In genomic region chr14:39055786-39056474, GRCh38 we compare ENCODE assay signal across 30 cellular contexts. TPM values are rescaled to one million over a fixed set of nuclear protein-coding genes. Genes with fewer than 3 reads are reported as not detected.
DNase-seq lines count a peak whose midpoint lies in the region; ATAC-seq, FAIRE-seq and TF ChIP-seq lines count a peak whose summit lies in the region.
"Had no signal": no experiment of that assay in that cellular context is flagged by ENCODE, and none has a peak within 500 bp of the region (broad histone marks: within the 10 kb centered on the region; RNA-seq: fewer than 3 reads in every experiment).

No MANE protein-coding gene starts in this region.

- H2BK5ac ChIP-seq in H1 (ENCODE audit: low read depth, low read length), result no peak overlapping the region

- H3K18ac ChIP-seq in H1 (ENCODE audit: extremely low read depth, low read length), result no peak overlapping the region

- H3K4me3 ChIP-seq in Karpas-422 (ENCODE audit: low read length) (no peak overlapping the region), H1 (ENCODE audit: extremely low read depth in 1 of 4, insufficient read depth in 2 of 4, low read depth in 3 of 4, low read length in 4 of 4) (no peak overlapping the region)
- H3K4me3 ChIP-seq: GM23248, left lung, SJCRH30, smooth muscle cell, upper lobe of right lung had no signal

- H3K4me1 ChIP-seq in Karpas-422 (ENCODE audit: low read length) (no peaks in the 10 kb centered on the region), H1 (replicated peaks in 1 of 4; ENCODE audit: control insufficient read depth in 3 of 4, insufficient read depth in 4 of 4, low read length in 3 of 4) (no peaks in the 10 kb centered on the region)
- H3K4me1 ChIP-seq: foreskin keratinocyte, left lung, SJCRH30, upper lobe of right lung had no signal

- no peaks in the 10 kb centered on the region for H3K9me2 ChIP-seq in Karpas-422 (replicated peaks; ENCODE audit: insufficient read depth, low read length)

- H2AFZ ChIP-seq in Karpas-422 (ENCODE audit: low read length), result no peak overlapping the region
- no peak overlapping the region for H2AFZ ChIP-seq in H1 (ENCODE audit: low read length)
- H2AFZ ChIP-seq: GM23248 had no signal

- CTCF ChIA-PET in activated CD8-positive, alpha-beta T cell treated with anti-CD3 and anti-CD28 coated beads for 36 hours (lab: Charles Lee), result interaction anchor here (0.6 kb wide), 1 partner anchor 8 kb away, joined by 4 read pairs; no protein-coding TSS in a partner anchor
- CTCF ChIA-PET in activated CD8-positive, alpha-beta T cell treated with anti-CD3 and anti-CD28 coated beads, Interleukin-2, amount 10 ng/mL, durations not matched to agents 7 days and 5 days (lab: Charles Lee), result no interaction called here
- CTCF ChIA-PET in H1 (lab: Charles Lee; ENCODE audit: partially characterized antibody), result interaction anchor here (0.8 kb wide), 1 partner anchor 9 kb away, joined by 3 read pairs; no protein-coding TSS in a partner anchor

- H4K20me1 ChIP-seq in Karpas-422 (ENCODE audit: insufficient read depth, low read depth, low read length), result no peaks in the 10 kb centered on the region
- no peaks in the 10 kb centered on the region for H4K20me1 ChIP-seq in H1 (replicated peaks in 1 of 2; ENCODE audit: control insufficient read depth in 1 of 2, insufficient read depth in 2 of 2, low read length in 2 of 2)

- no peak overlapping the region for H3K9ac ChIP-seq in Karpas-422 (ENCODE audit: low read length)
- H3K9ac ChIP-seq in H1 (replicated peaks in 1 of 4; ENCODE audit: extremely low read depth in 1 of 4, low read depth in 3 of 4, low read length in 3 of 4), result no peak overlapping the region
- H3K9ac ChIP-seq: GM23248 had no signal

- 87% methylated on average over 10 of the region's 10 CpGs; no CpG with 5 or more reads in 1 of the 2 experiments for WGBS in H1 (ENCODE audit: extremely low coverage in 1 of 2, insufficient coverage in 1 of 2, insufficient read length in 1 of 2, insufficient replicate concordance in 2 of 2, low coverage in 1 of 2, low lambda C conversion rate in 2 of 2, missing lambda C conversion rate in 1 of 2), 2 experiments

- H3K4me1 Mint-ChIP-seq in activated CD8-positive, alpha-beta T cell treated with anti-CD3 and anti-CD28 coated beads for 36 hours (ENCODE audit: low read depth), result no peaks in the 10 kb centered on the region
- no peaks in the 10 kb centered on the region for H3K4me1 Mint-ChIP-seq in activated CD8-positive, alpha-beta T cell treated with anti-CD3 and anti-CD28 coated beads, Interleukin-2, amount 10 ng/mL, durations not matched to agents 7 days and 5 days (ENCODE audit: low read depth)
- H3K4me1 Mint-ChIP-seq in progenitor cell of endocrine pancreas (ENCODE audit: low read depth), result no peaks in the 10 kb centered on the region
- H3K4me1 Mint-ChIP-seq: activated CD4-positive, alpha-beta memory T cell treated with anti-CD3 and anti-CD28 coated beads, Interleukin-2, amount 10 ng/mL, durations not matched to agents 7 days and 5 days; activated naive CD8-positive, alpha-beta T cell treated with anti-CD3 and anti-CD28 coated beads, Interleukin-2, amount 50 U/mL, for 24 hours; brain; mesothelial cell of epicardium had no signal

- no peak overlapping the region for H2AK5ac ChIP-seq in H1 (ENCODE audit: low read depth, low read length)

- H3K79me1 ChIP-seq in H1 (ENCODE audit: low read depth, low read length), result no peaks in the 10 kb centered on the region

- TF ChIP-seq EP300 in H1 (IDR thresholded peaks at IDR 0.05; ENCODE audit: borderline replicate concordance in 1 of 2, low read depth in 2 of 2, low read length in 2 of 2), result peak in 1 of 2 experiments; percentile 63; a peak in 1 of 3 replicates

- peaks cover 27% of the 10 kb centered on the region for H3K9me3 ChIP-seq in Karpas-422 (ENCODE audit: low read length)
- H3K9me3 ChIP-seq in H1 (ENCODE audit: insufficient read depth in 2 of 2, low read depth in 1 of 2, low read length in 1 of 2), result peaks cover 19 to 21% of the 10 kb centered on the region in 2 experiments

- H3K27ac ChIP-seq in Karpas-422 (ENCODE audit: low read length) (no peak overlapping the region), H1 (ENCODE audit: low read depth, low read length) (no peak overlapping the region)
- H3K27ac ChIP-seq: foreskin keratinocyte, GM23248, left lung, SJCRH30, upper lobe of right lung had no signal

- H4K91ac ChIP-seq in H1 (replicated peaks; ENCODE audit: insufficient read length, low read length), result no peak overlapping the region

- H3K79me2 ChIP-seq in Karpas-422 (ENCODE audit: low read length) (peaks cover 5% of the 10 kb centered on the region; the same call in 1 of the 2 replicates), H1 (ENCODE audit: control insufficient read depth in 1 of 2, insufficient read depth in 2 of 2, low read length in 2 of 2) (no peaks in the 10 kb centered on the region)

- H3K23ac ChIP-seq in H1 (ENCODE audit: insufficient read length), result no peak overlapping the region

- no peak overlapping the region for H2BK15ac ChIP-seq in H1 (ENCODE audit: low read length)

- no peak overlapping the region for H2BK12ac ChIP-seq in H1 (ENCODE audit: low read depth, low read length)

- no peak overlapping the region for H3K4ac ChIP-seq in H1 (replicated peaks; ENCODE audit: insufficient read length, low read depth, low read length)

- H2BK20ac ChIP-seq in H1 (ENCODE audit: low read length), result no peak overlapping the region

- TF ChIP-seq POLR2A in H1 (IDR thresholded peaks at IDR 0.05; ENCODE audit: control extremely low read depth in 1 of 2, low read depth in 2 of 2, low read length in 2 of 2), result no peak

- no peak overlapping the region for H4K8ac ChIP-seq in H1 (ENCODE audit: extremely low read depth, insufficient read depth, low read length)

- no peak overlapping the region for H3K14ac ChIP-seq in H1 (ENCODE audit: insufficient read length)

- H3K4me2 ChIP-seq in Karpas-422 (ENCODE audit: low read depth, low read length, poor library complexity, severe bottlenecking) (no peak overlapping the region), H1 (ENCODE audit: insufficient read depth in 1 of 2, low read depth in 2 of 2, low read length in 2 of 2) (no peak overlapping the region)
- H3K4me2 ChIP-seq: smooth muscle cell had no signal

- TF ChIP-seq RAD21 in H1 (IDR thresholded peaks at IDR 0.05 in 1 of 2, conservative IDR thresholded peaks at IDR 0.05 in 1 of 2; ENCODE audit: low read depth in 2 of 2, low read length in 2 of 2), result no peak

- no peak overlapping the region for H3K4me3 Mint-ChIP-seq in activated CD8-positive, alpha-beta T cell treated with anti-CD3 and anti-CD28 coated beads for 36 hours
- H3K4me3 Mint-ChIP-seq in activated CD8-positive, alpha-beta T cell treated with anti-CD3 and anti-CD28 coated beads, Interleukin-2, amount 10 ng/mL, durations not matched to agents 7 days and 5 days, result no peak overlapping the region
- H3K4me3 Mint-ChIP-seq in progenitor cell of endocrine pancreas (ENCODE audit: low read depth), result no peak overlapping the region
- H3K4me3 Mint-ChIP-seq: activated CD4-positive, alpha-beta memory T cell treated with anti-CD3 and anti-CD28 coated beads, Interleukin-2, amount 10 ng/mL, durations not matched to agents 7 days and 5 days; activated naive CD8-positive, alpha-beta T cell treated with anti-CD3 and anti-CD28 coated beads, Interleukin-2, amount 50 U/mL, for 24 hours; brain; mesothelial cell of epicardium; naive thymus-derived CD8-positive, alpha-beta T cell had no signal

- peaks cover 81% of the 10 kb centered on the region for H3K36me3 Mint-ChIP-seq in activated CD8-positive, alpha-beta T cell treated with anti-CD3 and anti-CD28 coated beads for 36 hours (ENCODE audit: low read depth)
- peaks cover 82% of the 10 kb centered on the region for H3K36me3 Mint-ChIP-seq in activated CD8-positive, alpha-beta T cell treated with anti-CD3 and anti-CD28 coated beads, Interleukin-2, amount 10 ng/mL, durations not matched to agents 7 days and 5 days (ENCODE audit: low read depth)
- H3K36me3 Mint-ChIP-seq in progenitor cell of endocrine pancreas (ENCODE audit: insufficient read depth), result peaks cover 77% of the 10 kb centered on the region

- no peaks in the 10 kb centered on the region for H3K27me3 Mint-ChIP-seq in activated CD8-positive, alpha-beta T cell treated with anti-CD3 and anti-CD28 coated beads for 36 hours
- no peaks in the 10 kb centered on the region for H3K27me3 Mint-ChIP-seq in activated CD8-positive, alpha-beta T cell treated with anti-CD3 and anti-CD28 coated beads, Interleukin-2, amount 10 ng/mL, durations not matched to agents 7 days and 5 days (ENCODE audit: low read depth)
- no peaks in the 10 kb centered on the region for H3K27me3 Mint-ChIP-seq in progenitor cell of endocrine pancreas
- H3K27me3 Mint-ChIP-seq: activated CD4-positive, alpha-beta memory T cell treated with anti-CD3 and anti-CD28 coated beads, Interleukin-2, amount 10 ng/mL, durations not matched to agents 7 days and 5 days; activated naive CD8-positive, alpha-beta T cell treated with anti-CD3 and anti-CD28 coated beads, Interleukin-2, amount 50 U/mL, for 24 hours; brain; naive thymus-derived CD8-positive, alpha-beta T cell had no signal

- no peak for DNase-seq in activated CD8-positive, alpha-beta T cell treated with anti-CD3 and anti-CD28 coated beads for 36 hours
- no peak for DNase-seq in activated CD8-positive, alpha-beta T cell treated with anti-CD3 and anti-CD28 coated beads, Interleukin-2, amount 10 ng/mL, durations not matched to agents 7 days and 5 days
- DNase-seq in Karpas-422 (peak; percentile 64), H1 (ENCODE audit: low read depth in 1 of 2, low spot score in 2 of 2) (no peak), progenitor cell of endocrine pancreas (ENCODE audit: low spot score, unreplicated experiment) (no peak), anterior cingulate cortex (lab: John Stamatoyannopoulos, UW) (no peak)
- DNase-seq in activated CD8-positive, alpha-beta memory T cell treated with anti-CD3 and anti-CD28 coated beads, Interleukin-2, amount 50 U/mL, for 4 hours, result no peak
- DNase-seq: ACHN; activated CD4-positive, alpha-beta memory T cell treated with anti-CD3 and anti-CD28 coated beads, Interleukin-2, amount 10 ng/mL, durations not matched to agents 7 days and 5 days; activated gamma-delta T cell; activated naive CD8-positive, alpha-beta T cell treated with anti-CD3 and anti-CD28 coated beads, Interleukin-2, amount 50 U/mL, for 24 hours; C1 segment of cervical spinal cord; foreskin keratinocyte; GM23248; left lung; NCI-H2081 treated with DMSO at 0.1 percent for 48 hours; NCI-H446; NK-92 treated with Interleukin-12 subunit alpha and Interleukin-12 subunit beta, amount 100 ng/mL, for 24 hours; stimulated activated CD4-positive, alpha-beta T cell treated with anti-CD3 and anti-CD28 coated beads, Interleukin-2, amount 100 ng/mL, for 24 hours; substantia nigra; T-helper 1 cell; upper lobe of right lung had no signal

- peaks cover 94% of the 10 kb centered on the region for H3K36me3 ChIP-seq in Karpas-422 (ENCODE audit: insufficient read depth, low read length)
- peaks cover 8 to 73% (median 44%) of the 10 kb centered on the region in 4 experiments; a peak in 7 of 8 replicates for H3K36me3 ChIP-seq in H1 (ENCODE audit: control insufficient read depth in 2 of 4, insufficient read depth in 4 of 4, low read length in 3 of 4)

- H3K56ac ChIP-seq in H1 (replicated peaks; ENCODE audit: insufficient read length, low read depth, low read length), result no peak overlapping the region

- POLR2A ChIA-PET in activated CD8-positive, alpha-beta T cell treated with anti-CD3 and anti-CD28 coated beads for 36 hours (lab: Charles Lee), result no interaction called here
- POLR2A ChIA-PET in activated CD8-positive, alpha-beta T cell treated with anti-CD3 and anti-CD28 coated beads, Interleukin-2, amount 10 ng/mL, durations not matched to agents 7 days and 5 days (lab: Charles Lee), result no interaction called here
- POLR2A ChIA-PET in H1 (lab: Charles Lee; ENCODE audit: partially characterized antibody), result interaction anchor here (1.1 to 1.6 kb wide), 2 partner anchors 8 to 12 kb away, joined by 3 to 4 read pairs; no protein-coding TSS in a partner anchor

- peaks cover 9% of the 10 kb centered on the region for H3K9me3 Mint-ChIP-seq in activated CD8-positive, alpha-beta T cell treated with anti-CD3 and anti-CD28 coated beads for 36 hours
- peaks cover 15% of the 10 kb centered on the region for H3K9me3 Mint-ChIP-seq in activated CD8-positive, alpha-beta T cell treated with anti-CD3 and anti-CD28 coated beads, Interleukin-2, amount 10 ng/mL, durations not matched to agents 7 days and 5 days (ENCODE audit: insufficient read depth)
- H3K9me3 Mint-ChIP-seq in progenitor cell of endocrine pancreas (ENCODE audit: low read depth), result peaks cover 10% of the 10 kb centered on the region

- no peak for TF ChIP-seq CTCF in activated CD8-positive, alpha-beta T cell treated with anti-CD3 and anti-CD28 coated beads for 36 hours (IDR thresholded peaks at IDR 0.05)
- TF ChIP-seq CTCF in H1 (IDR thresholded peaks at IDR 0.05; ENCODE audit: control extremely low read depth in 1 of 3, insufficient read depth in 1 of 3, low read depth in 1 of 3, low read length in 3 of 3) (no peak), progenitor cell of endocrine pancreas (IDR thresholded peaks at IDR 0.05; ENCODE audit: unreplicated experiment) (no peak)

- no peaks in the 10 kb centered on the region for H3K23me2 ChIP-seq in H1 (ENCODE audit: low read depth, low read length)

- peak; percentile 20 for ATAC-seq in activated CD8-positive, alpha-beta T cell treated with anti-CD3 and anti-CD28 coated beads for 36 hours
- ATAC-seq in activated CD8-positive, alpha-beta T cell treated with anti-CD3 and anti-CD28 coated beads, Interleukin-2, amount 10 ng/mL, durations not matched to agents 7 days and 5 days, result no peak
- no peak for ATAC-seq in SK-N-SH treated with all-trans-retinoic acid at 6 μM for 48 hours
- ATAC-seq: activated CD4-positive, CD25-positive, alpha-beta regulatory T cell treated with anti-CD3 and anti-CD28 coated beads, Interleukin-2, amount 50 U/mL, for 24 hours; activated naive CD8-positive, alpha-beta T cell treated with anti-CD3 and anti-CD28 coated beads, Interleukin-2, amount 50 U/mL, for 24 hours; foreskin keratinocyte; left lung; naive thymus-derived CD8-positive, alpha-beta T cell; Panc1; upper lobe of right lung had no signal

- H2BK120ac ChIP-seq in H1 (replicated peaks; ENCODE audit: low read depth, low read length), result no peak overlapping the region

- H4K5ac ChIP-seq in H1 (ENCODE audit: insufficient read length, low read depth, low read length), result no peak overlapping the region

- no peak for FAIRE-seq in H1 (lab: Jason Lieb, UNC)

- intact Hi-C loops in activated CD8-positive, alpha-beta T cell treated with anti-CD3 and anti-CD28 coated beads for 36 hours (cut with micrococcal nuclease), result no loop called here

- no peak overlapping the region for H3K27ac Mint-ChIP-seq in activated CD8-positive, alpha-beta T cell treated with anti-CD3 and anti-CD28 coated beads for 36 hours
- H3K27ac Mint-ChIP-seq in activated CD8-positive, alpha-beta T cell treated with anti-CD3 and anti-CD28 coated beads, Interleukin-2, amount 10 ng/mL, durations not matched to agents 7 days and 5 days, result no peak overlapping the region
- H3K27ac Mint-ChIP-seq in progenitor cell of endocrine pancreas, result no peak overlapping the region
- H3K27ac Mint-ChIP-seq: activated CD4-positive, alpha-beta memory T cell treated with anti-CD3 and anti-CD28 coated beads, Interleukin-2, amount 10 ng/mL, durations not matched to agents 7 days and 5 days; activated naive CD8-positive, alpha-beta T cell treated with anti-CD3 and anti-CD28 coated beads, Interleukin-2, amount 50 U/mL, for 24 hours; brain; mesothelial cell of epicardium had no signal

- no peaks in the 10 kb centered on the region for H3K27me3 ChIP-seq in Karpas-422 (ENCODE audit: low read length)
- no peaks in the 10 kb centered on the region for H3K27me3 ChIP-seq in H1 (replicated peaks in 1 of 4; ENCODE audit: control insufficient read depth in 3 of 4, extremely low read depth in 1 of 4, insufficient read depth in 3 of 4, low read length in 3 of 4)
- H3K27me3 ChIP-seq: foreskin keratinocyte, left lung, SJCRH30, upper lobe of right lung had no signal

RNA-seq across cellular contexts. Expression of gene SEC23A, which starts 47.1 kb away (rescaled TPM):
- total RNA-seq in activated CD8-positive, alpha-beta T cell treated with anti-CD3 and anti-CD28 coated beads for 36 hours, result 10 to 100 TPM; 45.4 to 45.6 TPM
- 10 to 100 TPM; 48.2 to 50.2 TPM for total RNA-seq in activated CD8-positive, alpha-beta T cell treated with anti-CD3 and anti-CD28 coated beads, Interleukin-2, amount 10 ng/mL, durations not matched to agents 7 days and 5 days
- 44.7 and 67.6 TPM in 2 replicates for total RNA-seq in Karpas-422 (2014; rRNA removed; shearing (Covaris generic); ENCODE audit: low replicate concordance)
- 58.2 and 60.9 TPM in 2 replicates for total RNA-seq in H1 (2021; fragmentation: NEBNext Ultra II Directional; extraction: Animal tissue kit (Norgen Biotek cat#: 25700))
- polyA plus RNA-seq in H1 (2011; rRNA removed), result 26.7 and 30.9 TPM in 2 replicates
- 23.2 TPM for polyA plus RNA-seq in H1 (2011; cell fraction: cytosol; rRNA removed)
- 23.2 TPM for polyA plus RNA-seq in H1 (2011; cell fraction: nucleus; rRNA removed)
- 37.3 to 51.3 TPM (median 42.3 TPM) in 4 replicates for polyA plus RNA-seq in H1 (2012, experiment 1 of 2)
- polyA plus RNA-seq in H1 (2012, experiment 2 of 2), result 2.3 TPM
- 27.6 TPM for polyA plus RNA-seq in H1 (2013, experiment 1 of 2)
- 27.5 TPM for polyA plus RNA-seq in H1 (2013, experiment 2 of 2)
- polyA minus RNA-seq in H1 (2011; rRNA and poly(A)+ RNA removed), result 92.9 and 159 TPM in 2 replicates
- polyA minus RNA-seq in H1 (2011; cell fraction: cytosol; rRNA and poly(A)+ RNA removed), result 80.7 TPM
- polyA minus RNA-seq in H1 (2011; cell fraction: nucleus; rRNA and poly(A)+ RNA removed), result 92.3 TPM
- total RNA-seq in progenitor cell of endocrine pancreas, result 61.9 and 69.5 TPM in 2 replicates

RNA-seq across cellular contexts. Expression of gene GEMIN2, which starts 58.2 kb away (rescaled TPM):
- 10 to 100 TPM; 21.6 to 25.3 TPM for total RNA-seq in activated CD8-positive, alpha-beta T cell treated with anti-CD3 and anti-CD28 coated beads for 36 hours
- 10 to 100 TPM; 25.4 to 26.7 TPM for total RNA-seq in activated CD8-positive, alpha-beta T cell treated with anti-CD3 and anti-CD28 coated beads, Interleukin-2, amount 10 ng/mL, durations not matched to agents 7 days and 5 days
- 73.2 and 92.3 TPM in 2 replicates for total RNA-seq in Karpas-422 (2014; rRNA removed; shearing (Covaris generic); ENCODE audit: low replicate concordance)
- 29.1 TPM in 2 replicates for total RNA-seq in H1 (2021; fragmentation: NEBNext Ultra II Directional; extraction: Animal tissue kit (Norgen Biotek cat#: 25700))
- 21.5 and 30.8 TPM in 2 replicates for polyA plus RNA-seq in H1 (2011; rRNA removed)
- 47.7 TPM for polyA plus RNA-seq in H1 (2011; cell fraction: cytosol; rRNA removed)
- polyA plus RNA-seq in H1 (2011; cell fraction: nucleus; rRNA removed), result 13.2 TPM
- 28.2 to 30.3 TPM (median 28.9 TPM) in 4 replicates for polyA plus RNA-seq in H1 (2012, experiment 1 of 2)
- 10.8 TPM for polyA plus RNA-seq in H1 (2012, experiment 2 of 2)
- polyA plus RNA-seq in H1 (2013, experiment 1 of 2), result 10.5 TPM
- polyA plus RNA-seq in H1 (2013, experiment 2 of 2), result 10.9 TPM
- polyA minus RNA-seq in H1 (2011; rRNA and poly(A)+ RNA removed), result 13.9 and 17.6 TPM in 2 replicates
- polyA minus RNA-seq in H1 (2011; cell fraction: cytosol; rRNA and poly(A)+ RNA removed), result 15.0 TPM
- 15.0 TPM for polyA minus RNA-seq in H1 (2011; cell fraction: nucleus; rRNA and poly(A)+ RNA removed)
- total RNA-seq in progenitor cell of endocrine pancreas, result 23.7 and 24.3 TPM in 2 replicates
